ENCODE assay signal across 1 cellular context in genomic region chr3:10015476-10015904, GRCh38.
TF ChIP-seq lines count a peak whose summit lies in the region.

No MANE protein-coding gene starts in this region.

TF ChIP-seq in A549, 52 proteins besides CTCF, POLR2A, EP300 and RAD21 (continued from another document):
- no peak for TF ChIP-seq GATA3 (IDR thresholded peaks at IDR 0.05; ENCODE audit: borderline replicate concordance)
- no peak for TF ChIP-seq BCL3 (IDR thresholded peaks at IDR 0.05)
- TF ChIP-seq CEBPB (IDR thresholded peaks at IDR 0.05) = peak; percentile 55 to 56; a peak in 3 of 4 replicates
- TF ChIP-seq MAFK (IDR thresholded peaks at IDR 0.05; ENCODE audit: partially characterized antibody) = no peak
- TF ChIP-seq SMC3 (IDR thresholded peaks at IDR 0.05) = no peak
